23 cellular contexts compared by ENCODE assay signal in the genomic region with DNA sequence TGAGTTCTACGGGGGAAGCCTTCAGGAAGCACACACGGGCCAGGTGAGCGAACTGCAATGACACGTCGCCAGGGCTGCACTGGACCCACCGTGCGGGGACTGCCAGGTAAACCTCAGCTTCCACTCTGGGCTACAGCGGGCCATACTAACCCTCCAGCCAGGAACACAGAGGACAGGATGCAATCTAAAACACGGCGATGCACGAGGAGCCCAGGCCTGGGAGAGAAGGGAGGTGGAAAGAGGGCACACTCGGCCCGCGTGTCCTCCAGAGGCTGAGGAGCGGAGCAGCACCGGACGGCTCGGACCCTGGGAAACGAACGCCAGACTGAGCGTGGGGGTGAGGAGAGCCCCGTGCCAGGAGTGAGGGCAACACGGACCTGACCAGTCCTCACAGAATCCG.
DNase-seq lines count a peak whose midpoint lies in the region; ATAC-seq and TF ChIP-seq lines count a peak whose summit lies in the region.
"Had no signal": no experiment of that assay in that cellular context is flagged by ENCODE, and none has a peak within 500 bp of the region (broad histone marks: within the 10 kb centered on the region; RNA-seq: fewer than 3 reads in every experiment).

No MANE protein-coding gene starts in this region.

- 77 to 90% methylated on average over 4 to 20 of the region's 24 CpGs for WGBS in gastroesophageal sphincter (ENCODE audit: low coverage in 1 of 2), 2 donors

- H3K36me3 ChIP-seq in Loucy (ENCODE audit: insufficient read depth, low read length) (no peaks in the 10 kb centered on the region), gastroesophageal sphincter (no peaks in the 10 kb centered on the region), PC-3 (ENCODE audit: low read depth, low read length) (no peaks in the 10 kb centered on the region), MM.1S (replicated peaks; ENCODE audit: insufficient read depth, low read length) (no peaks in the 10 kb centered on the region)
- H3K36me3 ChIP-seq: brain microvascular endothelial cell, tibial artery had no signal

- H3K4me1 ChIP-seq in Loucy (ENCODE audit: insufficient read depth, low read length, poor library complexity, severe bottlenecking) (peaks cover 55% of the 10 kb centered on the region), gastroesophageal sphincter (peaks cover 0 to 77% (median 48%) of the 10 kb centered on the region in 3 donors), PC-3 (ENCODE audit: insufficient read depth, low read length) (peaks cover 4% of the 10 kb centered on the region; the same call in 1 of the 2 replicates), MM.1S (ENCODE audit: low read length) (peaks cover 24% of the 10 kb centered on the region)
- H3K4me1 ChIP-seq: A549 had no signal

- H3K27me3 ChIP-seq in Loucy (ENCODE audit: insufficient read depth, low read length, poor library complexity, severe bottlenecking) = no peaks in the 10 kb centered on the region
- H3K27me3 ChIP-seq in gastroesophageal sphincter = no peaks in the 10 kb centered on the region
- H3K27me3 ChIP-seq in PC-3 (ENCODE audit: low read length) = no peaks in the 10 kb centered on the region
- no peaks in the 10 kb centered on the region for H3K27me3 ChIP-seq in MM.1S (replicated peaks; ENCODE audit: insufficient read depth, low read length)
- H3K27me3 ChIP-seq: brain microvascular endothelial cell, tibial artery had no signal

- POLR2A ChIA-PET in activated CD4-positive, alpha-beta memory T cell treated with anti-CD3 and anti-CD28 coated beads, Interleukin-2, amount 10 ng/mL, durations not matched to agents 7 days and 5 days (lab: Charles Lee) = no interaction called here
- POLR2A ChIA-PET in activated CD4-positive, alpha-beta memory T cell treated with anti-CD3 and anti-CD28 coated beads for 36 hours (lab: Charles Lee) = no interaction called here
- POLR2A ChIA-PET in PC-3 (lab: Charles Lee; ENCODE audit: unreplicated experiment) = no interaction called here

- no peak for TF ChIP-seq CTCF in Loucy (conservative IDR thresholded peaks at IDR 0.05; ENCODE audit: low read length)
- no peak for TF ChIP-seq CTCF in gastroesophageal sphincter (IDR thresholded peaks at IDR 0.05)
- TF ChIP-seq CTCF in PC-3 (conservative IDR thresholded peaks at IDR 0.05; ENCODE audit: low read depth, low read length) = no peak
- TF ChIP-seq CTCF in MM.1S (IDR thresholded peaks at IDR 0.05; ENCODE audit: low read length) = no peak

- no peak for TF ChIP-seq POLR2A in gastroesophageal sphincter (IDR thresholded peaks at IDR 0.05)

- H4K20me1 ChIP-seq in Loucy (ENCODE audit: insufficient read depth, low read length, poor library complexity, severe bottlenecking) = no peaks in the 10 kb centered on the region
- no peaks in the 10 kb centered on the region; the same call in 1 of the 2 replicates for H4K20me1 ChIP-seq in PC-3 (ENCODE audit: low read length)
- no peaks in the 10 kb centered on the region for H4K20me1 ChIP-seq in MM.1S (ENCODE audit: insufficient read depth, low read length)

- H3K27me3 Mint-ChIP-seq in activated CD4-positive, alpha-beta memory T cell treated with anti-CD3 and anti-CD28 coated beads, Interleukin-2, amount 10 ng/mL, durations not matched to agents 7 days and 5 days = no peaks in the 10 kb centered on the region
- H3K27me3 Mint-ChIP-seq in activated CD4-positive, alpha-beta memory T cell treated with anti-CD3 and anti-CD28 coated beads for 36 hours = no peaks in the 10 kb centered on the region
- H3K27me3 Mint-ChIP-seq: activated naive CD8-positive, alpha-beta T cell; dendritic cell treated with granulocyte-macrophage colony-stimulating factor and Interleukin-4, amounts not matched to agents 40 ng/mL and 50 ng/mL, for 4 days; progenitor cell of endocrine pancreas; stimulated activated naive B cell treated with anti-CD40 and anti-IgM and Interleukin-4, amounts not matched to agents 10 μg/mL and 1 μg/mL and 100 μg/mL, for 72 hours had no signal

- peaks cover 7% of the 10 kb centered on the region for H3K36me3 Mint-ChIP-seq in activated CD4-positive, alpha-beta memory T cell treated with anti-CD3 and anti-CD28 coated beads, Interleukin-2, amount 10 ng/mL, durations not matched to agents 7 days and 5 days (ENCODE audit: low read depth)
- H3K36me3 Mint-ChIP-seq in activated CD4-positive, alpha-beta memory T cell treated with anti-CD3 and anti-CD28 coated beads for 36 hours = no peaks in the 10 kb centered on the region

- no peak overlapping the region for H3K27ac Mint-ChIP-seq in activated CD4-positive, alpha-beta memory T cell treated with anti-CD3 and anti-CD28 coated beads, Interleukin-2, amount 10 ng/mL, durations not matched to agents 7 days and 5 days
- H3K27ac Mint-ChIP-seq in activated CD4-positive, alpha-beta memory T cell treated with anti-CD3 and anti-CD28 coated beads for 36 hours = no peak overlapping the region
- H3K27ac Mint-ChIP-seq: dendritic cell treated with granulocyte-macrophage colony-stimulating factor and Interleukin-4, amounts not matched to agents 40 ng/mL and 50 ng/mL, for 4 days; progenitor cell of endocrine pancreas; stimulated activated naive B cell treated with anti-CD40 and anti-IgM and Interleukin-4, amounts not matched to agents 10 μg/mL and 1 μg/mL and 100 μg/mL, for 72 hours had no signal

- ATAC-seq in gastroesophageal sphincter = no peak
- ATAC-seq in sciatic nerve = no peak
- no peak for ATAC-seq in PC-3
- ATAC-seq: A549; stimulated activated naive B cell treated with anti-CD40 and anti-IgM and Interleukin-4, amounts not matched to agents 10 μg/mL and 1 μg/mL and 100 μg/mL, for 72 hours had no signal

- intact Hi-C loops in activated CD4-positive, alpha-beta memory T cell treated with anti-CD3 and anti-CD28 coated beads for 36 hours (cut with micrococcal nuclease) = no loop called here
- intact Hi-C loops in sciatic nerve (cut with DNase I) (no loop called here), PC-3 (cut with micrococcal nuclease) (no loop called here)

- H3K4me2 ChIP-seq in Loucy (ENCODE audit: low read depth, low read length, poor library complexity, severe bottlenecking) = peak overlapping the region; percentile 80
- no peak overlapping the region for H3K4me2 ChIP-seq in PC-3 (ENCODE audit: low read length)
- no peak overlapping the region for H3K4me2 ChIP-seq in MM.1S (ENCODE audit: low read depth, low read length)
- H3K4me2 ChIP-seq: A549, PC-9 had no signal

- H3K27ac ChIP-seq in gastroesophageal sphincter = peak overlapping the region; percentile 4 to 95 (median 90)
- H3K27ac ChIP-seq in PC-3 (ENCODE audit: low read length) = no peak overlapping the region
- H3K27ac ChIP-seq in MM.1S (ENCODE audit: low read length) = no peak overlapping the region
- H3K27ac ChIP-seq: A549, brain microvascular endothelial cell, C4-2B, PC-9, tibial artery had no signal

- H3K9me3 Mint-ChIP-seq in activated CD4-positive, alpha-beta memory T cell treated with anti-CD3 and anti-CD28 coated beads, Interleukin-2, amount 10 ng/mL, durations not matched to agents 7 days and 5 days = no peaks in the 10 kb centered on the region
- H3K9me3 Mint-ChIP-seq in activated CD4-positive, alpha-beta memory T cell treated with anti-CD3 and anti-CD28 coated beads for 36 hours = no peaks in the 10 kb centered on the region
- H3K9me3 Mint-ChIP-seq: dendritic cell treated with granulocyte-macrophage colony-stimulating factor and Interleukin-4, amounts not matched to agents 40 ng/mL and 50 ng/mL, for 4 days; stimulated activated naive B cell treated with anti-CD40 and anti-IgM and Interleukin-4, amounts not matched to agents 10 μg/mL and 1 μg/mL and 100 μg/mL, for 72 hours had no signal

- peaks cover 39% of the 10 kb centered on the region for H3K4me1 Mint-ChIP-seq in activated CD4-positive, alpha-beta memory T cell treated with anti-CD3 and anti-CD28 coated beads, Interleukin-2, amount 10 ng/mL, durations not matched to agents 7 days and 5 days
- H3K4me1 Mint-ChIP-seq in activated CD4-positive, alpha-beta memory T cell treated with anti-CD3 and anti-CD28 coated beads for 36 hours (ENCODE audit: low read depth) = peaks cover 29% of the 10 kb centered on the region

- H3K9ac ChIP-seq in Loucy (ENCODE audit: low read depth, low read length, poor library complexity, severe bottlenecking) (peak overlapping the region; percentile 60), PC-3 (ENCODE audit: low read length) (no peak overlapping the region), MM.1S (ENCODE audit: low read length) (no peak overlapping the region)

- H3K4me3 ChIP-seq in Loucy (ENCODE audit: low read length, poor library complexity, severe bottlenecking) = peak overlapping the region; percentile 71
- H3K4me3 ChIP-seq in gastroesophageal sphincter = peak overlapping the region in 1 of 2 donors; percentile 18
- no peak overlapping the region for H3K4me3 ChIP-seq in PC-3 (ENCODE audit: low read length)
- no peak overlapping the region for H3K4me3 ChIP-seq in MM.1S (ENCODE audit: low read length)
- H3K4me3 ChIP-seq: A549, lung, PC-9, tibial artery had no signal

- H2AFZ ChIP-seq in Loucy (ENCODE audit: low read length) = peak overlapping the region; percentile 41
- H2AFZ ChIP-seq in PC-3 (ENCODE audit: low read length) = no peak overlapping the region
- H2AFZ ChIP-seq in MM.1S (ENCODE audit: low read length) = no peak overlapping the region
- H2AFZ ChIP-seq: PC-9 had no signal

- H3K9me3 ChIP-seq in Loucy (ENCODE audit: insufficient read depth, low read depth, low read length) (no peaks in the 10 kb centered on the region), gastroesophageal sphincter (no peaks in the 10 kb centered on the region), PC-3 (ENCODE audit: low read length) (no peaks in the 10 kb centered on the region), MM.1S (replicated peaks; ENCODE audit: insufficient read depth, low read length) (no peaks in the 10 kb centered on the region)
- H3K9me3 ChIP-seq: A549, tibial artery had no signal

- H3F3A ChIP-seq in Loucy (ENCODE audit: low read depth) (peaks cover 3% of the 10 kb centered on the region; the same call in 1 of the 2 replicates), PC-3 (ENCODE audit: low read length, unreplicated experiment) (no peaks in the 10 kb centered on the region), MM.1S (ENCODE audit: insufficient read depth, low read length) (peaks cover 26% of the 10 kb centered on the region)

- H3K9me2 ChIP-seq in Loucy (replicated peaks; ENCODE audit: low read depth, low read length) = no peaks in the 10 kb centered on the region
- no peaks in the 10 kb centered on the region for H3K9me2 ChIP-seq in PC-3 (replicated peaks; ENCODE audit: low read length)
- no peaks in the 10 kb centered on the region for H3K9me2 ChIP-seq in MM.1S (replicated peaks; ENCODE audit: insufficient read depth, low read length)

- BruUV-seq in PC-3 (replicated peaks; lab: Mats Ljungman, UMichigan) = no TSS peak

- no peak for TF ChIP-seq EP300 in gastroesophageal sphincter (IDR thresholded peaks at IDR 0.05)

- no peak overlapping the region for H3K4me3 Mint-ChIP-seq in activated CD4-positive, alpha-beta memory T cell treated with anti-CD3 and anti-CD28 coated beads, Interleukin-2, amount 10 ng/mL, durations not matched to agents 7 days and 5 days
- H3K4me3 Mint-ChIP-seq in activated CD4-positive, alpha-beta memory T cell treated with anti-CD3 and anti-CD28 coated beads for 36 hours = no peak overlapping the region
- H3K4me3 Mint-ChIP-seq: dendritic cell treated with granulocyte-macrophage colony-stimulating factor and Interleukin-4, amounts not matched to agents 40 ng/mL and 50 ng/mL, for 4 days; stimulated activated naive B cell treated with anti-CD40 and anti-IgM and Interleukin-4, amounts not matched to agents 10 μg/mL and 1 μg/mL and 100 μg/mL, for 72 hours had no signal

- H3K79me2 ChIP-seq in Loucy (ENCODE audit: insufficient read depth, low read length) (peaks cover 55% of the 10 kb centered on the region; the same call in 1 of the 2 replicates), PC-3 (ENCODE audit: low read length) (no peaks in the 10 kb centered on the region), MM.1S (ENCODE audit: low read length) (peaks cover 75% of the 10 kb centered on the region)

- DNase-seq in activated CD4-positive, alpha-beta memory T cell treated with anti-CD3 and anti-CD28 coated beads, Interleukin-2, amount 10 ng/mL, durations not matched to agents 7 days and 5 days = peak; percentile 11
- DNase-seq in activated CD4-positive, alpha-beta memory T cell treated with anti-CD3 and anti-CD28 coated beads for 36 hours = no peak
- peak; percentile 52 for DNase-seq in sciatic nerve (ENCODE audit: low spot score)
- DNase-seq in 8988T = no peak
- no peak for DNase-seq in PC-3
- DNase-seq in MM.1S = no peak
- DNase-seq: brain microvascular endothelial cell; NCI-H1436 treated with DMSO at 0.1 percent for 48 hours; NCI-H2171 treated with DMSO at 0.1 percent for 48 hours; NCI-H82; PC-9; stimulated activated CD4-positive, alpha-beta T cell treated with anti-CD3 and anti-CD28 coated beads, Interleukin-15, amount 100 ng/mL, for 24 hours; stimulated activated naive B cell treated with anti-CD40 and anti-IgM and Interleukin-4, amounts not matched to agents 10 μg/mL and 1 μg/mL and 100 μg/mL, for 72 hours; T1000; tibial artery had no signal

- CTCF ChIA-PET in activated CD4-positive, alpha-beta memory T cell treated with anti-CD3 and anti-CD28 coated beads, Interleukin-2, amount 10 ng/mL, durations not matched to agents 7 days and 5 days (lab: Charles Lee) = interaction anchor here (0.9 to 1.7 kb wide), 3 partner anchors 10 to 64 kb away, joined by 3 to 4 read pairs (median 3); no protein-coding TSS in a partner anchor
- CTCF ChIA-PET in activated CD4-positive, alpha-beta memory T cell treated with anti-CD3 and anti-CD28 coated beads for 36 hours (lab: Charles Lee) = no interaction called here
- CTCF ChIA-PET in PC-3 (lab: Charles Lee) = no interaction called here

Comparison
In these comparisons a context has a peak if more than half of its experiments do, and no peak if none do; other contexts are left out.
1. DNase-seq: peak in activated CD4-positive, alpha-beta memory T cell treated with anti-CD3 and anti-CD28 coated beads, Interleukin-2, amount 10 ng/mL, durations not matched to agents 7 days and 5 days (single experiment) and sciatic nerve (single experiment); none in activated CD4-positive, alpha-beta memory T cell treated with anti-CD3 and anti-CD28 coated beads for 36 hours (single experiment), 8988T (single experiment), PC-3 (single experiment) and MM.1S (single experiment).
2. H3K27ac ChIP-seq: peak in gastroesophageal sphincter (4 of 4); none in PC-3 (single experiment) and MM.1S (single experiment).